In genomic region chr16:30369938-30370443, GRCh38 we compare ENCODE assay signal across 8 cellular contexts. TPM values are rescaled to one million over a fixed set of nuclear protein-coding genes. Genes with fewer than 3 reads are reported as not detected.
DNase-seq lines count a peak whose midpoint lies in the region; ATAC-seq and TF ChIP-seq lines count a peak whose summit lies in the region.

No MANE protein-coding gene starts in this region.

- TF ChIP-seq CTCF in chondrocyte (IDR thresholded peaks at IDR 0.05) (peak; percentile 35), neural cell (IDR thresholded peaks at IDR 0.05; ENCODE audit: poor library complexity, severe bottlenecking) (peak; percentile 46)

- H3K4me3 Mint-ChIP-seq in activated T-cell treated with anti-CD3 and anti-CD28 coated beads, Interleukin-2, amount 50 U/mL, for 24 hours = peak overlapping the region; percentile 94
- peak overlapping the region; percentile 86 for H3K4me3 Mint-ChIP-seq in chondrocyte (ENCODE audit: unreplicated experiment)

- H3K9me3 Mint-ChIP-seq in activated T-cell treated with anti-CD3 and anti-CD28 coated beads, Interleukin-2, amount 50 U/mL, for 24 hours = no peaks in the 10 kb centered on the region
- H3K9me3 Mint-ChIP-seq in chondrocyte (ENCODE audit: low read depth) = no peaks in the 10 kb centered on the region

- peak overlapping the region; percentile 97 for H3K4me3 ChIP-seq in neural cell (ENCODE audit: low read length)

- H3K4me2 ChIP-seq in neural cell (ENCODE audit: low read length) = peak overlapping the region; percentile 98

- no peaks in the 10 kb centered on the region for H3F3A ChIP-seq in neural cell (ENCODE audit: insufficient read depth, low read length, poor library complexity, severe bottlenecking)

- ATAC-seq in HG03571 (IDR thresholded peaks at IDR 0.05; ENCODE audit: unreplicated experiment) (peak; percentile 5), GM21786 (IDR thresholded peaks at IDR 0.05; ENCODE audit: unreplicated experiment) (no peak)

- H3K9ac ChIP-seq in neural cell (ENCODE audit: low read length) = peak overlapping the region; percentile 85

- DNase-seq in activated T-cell treated with anti-CD3 and anti-CD28 coated beads, Interleukin-2, amount 50 U/mL, for 24 hours = no peak
- no peak for DNase-seq in activated T-cell treated with anti-CD3 and anti-CD28 coated beads for 4 hours
- no peak for DNase-seq in chondrocyte (ENCODE audit: low spot score)
- no peak for DNase-seq in DMS79 (lab: John Stamatoyannopoulos, UW)
- DNase-seq in UCSD-AML1 (lab: John Stamatoyannopoulos, UW; ENCODE audit: unreplicated experiment) = no peak

- no peak for TF ChIP-seq RAD21 in neural cell (conservative IDR thresholded peaks at IDR 0.05)

- no peaks in the 10 kb centered on the region for H3K27me3 Mint-ChIP-seq in activated T-cell treated with anti-CD3 and anti-CD28 coated beads, Interleukin-2, amount 50 U/mL, for 24 hours
- H3K27me3 Mint-ChIP-seq in chondrocyte (ENCODE audit: low read depth) = no peaks in the 10 kb centered on the region

- no peaks in the 10 kb centered on the region for H3K36me3 ChIP-seq in neural cell (ENCODE audit: insufficient read depth, low read length)

- H3K9me3 ChIP-seq in neural cell (ENCODE audit: low read length) = no peaks in the 10 kb centered on the region

- peak overlapping the region; percentile 59 for H3K27ac ChIP-seq in neural cell (ENCODE audit: low read length)

- peaks cover 24% of the 10 kb centered on the region for H4K20me1 ChIP-seq in neural cell (ENCODE audit: insufficient read depth)

- no peaks in the 10 kb centered on the region for H3K27me3 ChIP-seq in neural cell (ENCODE audit: insufficient read depth, low read depth, low read length)

- peak; percentile 23 for TF ChIP-seq EP300 in neural cell (conservative IDR thresholded peaks at IDR 0.05; ENCODE audit: poor library complexity, severe bottlenecking)

- H3K4me1 Mint-ChIP-seq in activated T-cell treated with anti-CD3 and anti-CD28 coated beads, Interleukin-2, amount 50 U/mL, for 24 hours (ENCODE audit: low read depth) = peaks cover 46% of the 10 kb centered on the region
- H3K4me1 Mint-ChIP-seq in chondrocyte (ENCODE audit: low read depth) = peaks cover 43% of the 10 kb centered on the region

- peak overlapping the region; percentile 96 for H3K27ac Mint-ChIP-seq in activated T-cell treated with anti-CD3 and anti-CD28 coated beads, Interleukin-2, amount 50 U/mL, for 24 hours
- no peak overlapping the region for H3K27ac Mint-ChIP-seq in chondrocyte (ENCODE audit: unreplicated experiment)

- H3K36me3 Mint-ChIP-seq in activated T-cell treated with anti-CD3 and anti-CD28 coated beads, Interleukin-2, amount 50 U/mL, for 24 hours (ENCODE audit: low read depth) = peaks cover 40% of the 10 kb centered on the region
- peaks cover 5% of the 10 kb centered on the region for H3K36me3 Mint-ChIP-seq in chondrocyte (ENCODE audit: low read depth)

- H3K79me2 ChIP-seq in neural cell (replicated peaks; ENCODE audit: insufficient read depth, low read length) = peaks cover 46% of the 10 kb centered on the region

- H3K9me2 ChIP-seq in neural cell (ENCODE audit: insufficient read depth, low read length) = no peaks in the 10 kb centered on the region

- H2AFZ ChIP-seq in neural cell (ENCODE audit: low read depth, low read length) = no peak overlapping the region

TF ChIP-seq in neural cell, 6 proteins besides CTCF, POLR2A, EP300 and RAD21:
- peak; percentile 43 for TF ChIP-seq MXI1 (conservative IDR thresholded peaks at IDR 0.05; ENCODE audit: poor library complexity, severe bottlenecking)
- peak; percentile 82 for TF ChIP-seq POLR2AphosphoS5 (IDR thresholded peaks at IDR 0.05)
- no peak for TF ChIP-seq REST (IDR thresholded peaks at IDR 0.05; ENCODE audit: borderline replicate concordance)

RNA-seq across cellular contexts. Expression of gene TBC1D10B, which starts 0.3 kb away (rescaled TPM):
- 43.3 to 48.6 TPM (median 44.2 TPM) in 3 replicates for total RNA-seq in chondrocyte
- 24.1 and 32.5 TPM in 2 replicates for polyA plus RNA-seq in neural cell
- polyA minus RNA-seq in neural cell = 40.5 and 44.6 TPM in 2 replicates

RNA-seq across cellular contexts. Expression of gene MYL11, which starts 4.6 kb away (rescaled TPM):
- 0.82 to 2.2 TPM (median 1.4 TPM) in 3 replicates for total RNA-seq in chondrocyte
- polyA plus RNA-seq in neural cell = not detected in 2 replicates
- polyA minus RNA-seq in neural cell = not detected in 2 replicates

RNA-seq across cellular contexts. Expression of gene SEPTIN1, which starts 12.4 kb away (rescaled TPM):
- total RNA-seq in chondrocyte = 0.85 to 1.7 TPM (median 1.3 TPM) in 3 replicates
- 0.38 TPM in 1 of 2 replicates, not detected in the other for polyA plus RNA-seq in neural cell
- polyA minus RNA-seq in neural cell = 0.81 TPM in 1 of 2 replicates, not detected in the other

RNA-seq across cellular contexts. Expression of gene CD2BP2, which starts 14.9 kb away (rescaled TPM):
- total RNA-seq in chondrocyte = 53.2 to 61.0 TPM (median 55.8 TPM) in 3 replicates
- 76.3 and 83.3 TPM in 2 replicates for polyA plus RNA-seq in neural cell
- 55.1 and 61.6 TPM in 2 replicates for polyA minus RNA-seq in neural cell

RNA-seq across cellular contexts. Expression of gene ZNF48, which starts 25.2 kb away (rescaled TPM):
- total RNA-seq in chondrocyte = 10.6 to 11.8 TPM (median 10.8 TPM) in 3 replicates
- 42.3 and 48.9 TPM in 2 replicates for polyA plus RNA-seq in neural cell
- 74.0 and 82.3 TPM in 2 replicates for polyA minus RNA-seq in neural cell
